In the genomic region with DNA sequence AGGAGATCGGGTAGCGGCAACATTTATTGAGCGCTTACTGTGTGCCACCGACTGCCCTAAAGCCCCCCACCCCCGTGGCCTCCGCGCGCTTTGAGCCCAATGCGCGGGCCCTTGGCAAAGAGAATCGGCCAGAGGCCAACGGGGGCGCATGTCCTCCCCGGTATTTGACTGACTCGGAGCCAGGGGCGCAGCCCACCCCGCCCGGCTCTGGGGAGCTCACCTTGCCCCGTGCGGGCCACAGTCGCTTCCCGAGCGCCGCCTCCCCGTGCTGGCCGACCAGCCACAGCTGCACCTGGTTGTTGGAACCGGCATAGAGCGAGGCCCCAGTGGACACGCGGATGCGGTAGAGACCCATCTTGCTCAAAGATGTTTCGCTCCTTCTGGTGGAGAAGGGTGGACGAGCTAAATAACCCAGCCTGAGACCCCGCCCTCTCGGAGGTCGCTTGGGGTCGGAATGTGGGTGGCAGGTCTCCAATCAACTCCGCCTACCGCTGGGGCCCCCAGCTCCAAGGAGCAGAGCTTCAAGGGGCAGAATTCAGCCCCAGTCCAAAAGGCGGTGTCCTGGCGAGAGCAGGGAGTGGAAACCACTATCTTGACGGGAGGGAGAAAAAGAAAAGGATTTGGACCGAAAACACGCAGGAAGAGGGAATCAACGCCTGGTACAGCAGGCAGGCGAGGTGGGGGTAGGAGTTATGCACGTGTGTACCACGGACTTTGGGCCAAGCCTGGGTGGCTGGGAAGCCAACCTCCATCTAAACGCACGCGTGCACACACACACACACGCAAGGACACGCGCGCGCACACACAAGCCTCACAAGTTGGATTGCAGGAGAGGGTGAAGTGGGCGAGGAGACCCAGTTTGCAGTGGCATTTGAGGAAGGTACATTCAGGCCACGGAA, we compare ENCODE assay signal across 18 cellular contexts. TPM values are rescaled to one million over a fixed set of nuclear protein-coding genes. Genes with fewer than 3 reads are reported as not detected.
DNase-seq lines count a peak whose midpoint lies in the region; ATAC-seq and TF ChIP-seq lines count a peak whose summit lies in the region.
"Had no signal": no experiment of that assay in that cellular context is flagged by ENCODE, and none has a peak within 500 bp of the region (broad histone marks: within the 10 kb centered on the region; RNA-seq: fewer than 3 reads in every experiment).

A gene with protein sequence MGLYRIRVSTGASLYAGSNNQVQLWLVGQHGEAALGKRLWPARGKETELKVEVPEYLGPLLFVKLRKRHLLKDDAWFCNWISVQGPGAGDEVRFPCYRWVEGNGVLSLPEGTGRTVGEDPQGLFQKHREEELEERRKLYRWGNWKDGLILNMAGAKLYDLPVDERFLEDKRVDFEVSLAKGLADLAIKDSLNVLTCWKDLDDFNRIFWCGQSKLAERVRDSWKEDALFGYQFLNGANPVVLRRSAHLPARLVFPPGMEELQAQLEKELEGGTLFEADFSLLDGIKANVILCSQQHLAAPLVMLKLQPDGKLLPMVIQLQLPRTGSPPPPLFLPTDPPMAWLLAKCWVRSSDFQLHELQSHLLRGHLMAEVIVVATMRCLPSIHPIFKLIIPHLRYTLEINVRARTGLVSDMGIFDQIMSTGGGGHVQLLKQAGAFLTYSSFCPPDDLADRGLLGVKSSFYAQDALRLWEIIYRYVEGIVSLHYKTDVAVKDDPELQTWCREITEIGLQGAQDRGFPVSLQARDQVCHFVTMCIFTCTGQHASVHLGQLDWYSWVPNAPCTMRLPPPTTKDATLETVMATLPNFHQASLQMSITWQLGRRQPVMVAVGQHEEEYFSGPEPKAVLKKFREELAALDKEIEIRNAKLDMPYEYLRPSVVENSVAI (minus strand): TSS at position 382 of the 899 bp plus-strand sequence. CDS start 27 bp downstream, at position 355.

- H3K4me3 ChIP-seq in A673 (ENCODE audit: low read depth, low read length, poor library complexity, severe bottlenecking): no peak within 1 kb of the TSS
- H3K4me3 ChIP-seq: GM12878 had no signal

- no peak for DNase-seq in activated T-cell treated with anti-CD3 and anti-CD28 coated beads, Interleukin-2, amount 50 U/mL, for 72 hours
- DNase-seq in activated T-cell treated with anti-CD3 and anti-CD28 coated beads, Interleukin-2, amount 50 U/mL, for 24 hours: no peak
- no peak for DNase-seq in activated T-helper 1 cell treated with anti-CD3 and anti-CD28 coated beads, Interleukin-12 subunit alpha, Interleukin-12 subunit beta, Interleukin-2, Interleukin-4 antibody, amounts not matched to agents 30 ng/mL and 10 ng/mL and 1 ng/mL, durations not matched to agents 14 hours and 24 hours and 36 hours (ENCODE audit: low spot score)
- peak; percentile 35 for DNase-seq in iPS-NIHi7 (ENCODE audit: extremely low spot score)
- DNase-seq in A673 (ENCODE audit: low spot score): no peak
- DNase-seq: activated CD8-positive, alpha-beta memory T cell treated with anti-CD3 and anti-CD28 coated beads, Interleukin-2, amount 50 U/mL, for 4 hours; cerebellar nuclear complex; heart left ventricle; MV-4-11; NCI-H446; occipital lobe had no signal

- no peaks in the 10 kb centered on the region for H3K36me3 Mint-ChIP-seq in activated T-cell treated with anti-CD3 and anti-CD28 coated beads, Interleukin-2, amount 50 U/mL, for 72 hours (ENCODE audit: insufficient read depth in 2 of 2)
- no peaks in the 10 kb centered on the region for H3K36me3 Mint-ChIP-seq in activated T-cell treated with anti-CD3 and anti-CD28 coated beads, Interleukin-2, amount 50 U/mL, for 24 hours (ENCODE audit: low read depth)
- no peaks in the 10 kb centered on the region for H3K36me3 Mint-ChIP-seq in activated T-helper 1 cell treated with anti-CD3 and anti-CD28 coated beads, Interleukin-12 subunit alpha, Interleukin-12 subunit beta, Interleukin-2, Interleukin-4 antibody, amounts not matched to agents 30 ng/mL and 10 ng/mL and 1 ng/mL, durations not matched to agents 14 hours and 24 hours and 36 hours (ENCODE audit: low read depth)
- H3K36me3 Mint-ChIP-seq in stimulated activated memory B cell treated with anti-CD40 and anti-IgM and Interleukin-4, amounts not matched to agents 10 μg/mL and 1 μg/mL and 100 μg/mL, for 72 hours: no peaks in the 10 kb centered on the region

- peak within 1 kb of the TSS; percentile 66 to 72 for H3K4me3 Mint-ChIP-seq in activated T-cell treated with anti-CD3 and anti-CD28 coated beads, Interleukin-2, amount 50 U/mL, for 72 hours
- no peak within 1 kb of the TSS for H3K4me3 Mint-ChIP-seq in activated T-cell treated with anti-CD3 and anti-CD28 coated beads, Interleukin-2, amount 50 U/mL, for 24 hours
- H3K4me3 Mint-ChIP-seq in activated T-helper 1 cell treated with anti-CD3 and anti-CD28 coated beads, Interleukin-12 subunit alpha, Interleukin-12 subunit beta, Interleukin-2, Interleukin-4 antibody, amounts not matched to agents 30 ng/mL and 10 ng/mL and 1 ng/mL, durations not matched to agents 14 hours and 24 hours and 36 hours: peak within 1 kb of the TSS; percentile 7
- H3K4me3 Mint-ChIP-seq in stimulated activated memory B cell treated with anti-CD40 and anti-IgM and Interleukin-4, amounts not matched to agents 10 μg/mL and 1 μg/mL and 100 μg/mL, for 72 hours: peak within 1 kb of the TSS; percentile 15

- intact Hi-C loops in activated T-helper 1 cell treated with anti-CD3 and anti-CD28 coated beads, Interleukin-12 subunit alpha, Interleukin-12 subunit beta, Interleukin-2, Interleukin-4 antibody, amounts not matched to agents 30 ng/mL and 10 ng/mL and 1 ng/mL, durations not matched to agents 14 hours and 24 hours and 36 hours (cut with micrococcal nuclease): loop anchor here (5.0 kb wide), 1 partner anchor 146 kb away; the partner anchor contains the start of genes GLTPD2 and VMO1
- intact Hi-C loops in A673 (cut with micrococcal nuclease; ENCODE audit: unreplicated experiment): no loop called here

- H3K27me3 ChIP-seq in A673 (replicated peaks; ENCODE audit: insufficient read depth, low read depth, low read length, poor library complexity): peaks cover 65% of the 10 kb centered on the region

- H3K36me3 ChIP-seq in A673 (ENCODE audit: insufficient read depth, low read length, poor library complexity, severe bottlenecking): no peaks in the 10 kb centered on the region
- H3K36me3 ChIP-seq: heart left ventricle had no signal

- POLR2A ChIA-PET in A673 (lab: Charles Lee; ENCODE audit: low non-redundant PET): no interaction called here

- no TSS peak for BruUV-seq in A673 (replicated peaks; lab: Mats Ljungman, UMichigan)

- H3K27ac Mint-ChIP-seq in activated T-cell treated with anti-CD3 and anti-CD28 coated beads, Interleukin-2, amount 50 U/mL, for 72 hours: no peak within 1 kb of the TSS
- no peak within 1 kb of the TSS for H3K27ac Mint-ChIP-seq in activated T-cell treated with anti-CD3 and anti-CD28 coated beads, Interleukin-2, amount 50 U/mL, for 24 hours
- H3K27ac Mint-ChIP-seq in activated T-helper 1 cell treated with anti-CD3 and anti-CD28 coated beads, Interleukin-12 subunit alpha, Interleukin-12 subunit beta, Interleukin-2, Interleukin-4 antibody, amounts not matched to agents 30 ng/mL and 10 ng/mL and 1 ng/mL, durations not matched to agents 14 hours and 24 hours and 36 hours: no peak within 1 kb of the TSS
- no peak within 1 kb of the TSS for H3K27ac Mint-ChIP-seq in stimulated activated memory B cell treated with anti-CD40 and anti-IgM and Interleukin-4, amounts not matched to agents 10 μg/mL and 1 μg/mL and 100 μg/mL, for 72 hours
- H3K27ac Mint-ChIP-seq: activated naive CD4-positive, alpha-beta T cell treated with anti-CD3 and anti-CD28 coated beads, Interleukin-2, amount 50 U/mL, for 72 hours had no signal

- no peak within 1 kb of the TSS for H3K27ac ChIP-seq in A673 (ENCODE audit: low read depth, low read length, poor library complexity, severe bottlenecking)
- H3K27ac ChIP-seq: heart left ventricle, VCaP had no signal

- peaks cover 14% of the 10 kb centered on the region for H3K4me1 ChIP-seq in A673 (ENCODE audit: insufficient read depth, low read length, poor library complexity, severe bottlenecking)

- CTCF ChIA-PET in A673 (lab: Charles Lee): interaction anchor here (1.1 kb wide), 1 partner anchor 74 kb away, joined by 3 read pairs; no protein-coding TSS in a partner anchor

- no peaks in the 10 kb centered on the region for H3K9me3 ChIP-seq in A673 (ENCODE audit: low read depth, low read length, poor library complexity, severe bottlenecking)
- H3K9me3 ChIP-seq: heart left ventricle had no signal

- H3K27me3 Mint-ChIP-seq in activated T-cell treated with anti-CD3 and anti-CD28 coated beads, Interleukin-2, amount 50 U/mL, for 72 hours (ENCODE audit: low read depth): peaks cover 93% of the 10 kb centered on the region
- peaks cover 88% of the 10 kb centered on the region for H3K27me3 Mint-ChIP-seq in activated T-cell treated with anti-CD3 and anti-CD28 coated beads, Interleukin-2, amount 50 U/mL, for 24 hours
- H3K27me3 Mint-ChIP-seq in activated T-helper 1 cell treated with anti-CD3 and anti-CD28 coated beads, Interleukin-12 subunit alpha, Interleukin-12 subunit beta, Interleukin-2, Interleukin-4 antibody, amounts not matched to agents 30 ng/mL and 10 ng/mL and 1 ng/mL, durations not matched to agents 14 hours and 24 hours and 36 hours (ENCODE audit: insufficient read depth): peaks cover 74% of the 10 kb centered on the region
- H3K27me3 Mint-ChIP-seq in stimulated activated memory B cell treated with anti-CD40 and anti-IgM and Interleukin-4, amounts not matched to agents 10 μg/mL and 1 μg/mL and 100 μg/mL, for 72 hours: peaks cover 87% of the 10 kb centered on the region

- peaks cover 21% of the 10 kb centered on the region for H3K4me1 Mint-ChIP-seq in activated T-cell treated with anti-CD3 and anti-CD28 coated beads, Interleukin-2, amount 50 U/mL, for 72 hours (ENCODE audit: low read depth)
- peaks cover 12% of the 10 kb centered on the region for H3K4me1 Mint-ChIP-seq in activated T-cell treated with anti-CD3 and anti-CD28 coated beads, Interleukin-2, amount 50 U/mL, for 24 hours (ENCODE audit: low read depth)
- peaks cover 16% of the 10 kb centered on the region for H3K4me1 Mint-ChIP-seq in activated T-helper 1 cell treated with anti-CD3 and anti-CD28 coated beads, Interleukin-12 subunit alpha, Interleukin-12 subunit beta, Interleukin-2, Interleukin-4 antibody, amounts not matched to agents 30 ng/mL and 10 ng/mL and 1 ng/mL, durations not matched to agents 14 hours and 24 hours and 36 hours (ENCODE audit: low read depth)
- H3K4me1 Mint-ChIP-seq in stimulated activated memory B cell treated with anti-CD40 and anti-IgM and Interleukin-4, amounts not matched to agents 10 μg/mL and 1 μg/mL and 100 μg/mL, for 72 hours: peaks cover 43% of the 10 kb centered on the region

- no peak for ATAC-seq in activated T-cell treated with anti-CD3 and anti-CD28 coated beads, Interleukin-2, amount 50 U/mL, for 72 hours (replicated peaks in 1 of 2)
- ATAC-seq in stimulated activated memory B cell treated with anti-CD40 and anti-IgM and Interleukin-4, amounts not matched to agents 10 μg/mL and 1 μg/mL and 100 μg/mL, for 72 hours: no peak
- ATAC-seq in HG03045 (IDR thresholded peaks at IDR 0.05; ENCODE audit: unreplicated experiment): no peak
- no peak for ATAC-seq in HG03520 (IDR thresholded peaks at IDR 0.05; ENCODE audit: unreplicated experiment)
- ATAC-seq: GM12878 had no signal

- H3K9me3 Mint-ChIP-seq in activated T-cell treated with anti-CD3 and anti-CD28 coated beads, Interleukin-2, amount 50 U/mL, for 72 hours: no peaks in the 10 kb centered on the region
- no peaks in the 10 kb centered on the region for H3K9me3 Mint-ChIP-seq in activated T-cell treated with anti-CD3 and anti-CD28 coated beads, Interleukin-2, amount 50 U/mL, for 24 hours
- no peaks in the 10 kb centered on the region for H3K9me3 Mint-ChIP-seq in activated T-helper 1 cell treated with anti-CD3 and anti-CD28 coated beads, Interleukin-12 subunit alpha, Interleukin-12 subunit beta, Interleukin-2, Interleukin-4 antibody, amounts not matched to agents 30 ng/mL and 10 ng/mL and 1 ng/mL, durations not matched to agents 14 hours and 24 hours and 36 hours
- no peaks in the 10 kb centered on the region for H3K9me3 Mint-ChIP-seq in stimulated activated memory B cell treated with anti-CD40 and anti-IgM and Interleukin-4, amounts not matched to agents 10 μg/mL and 1 μg/mL and 100 μg/mL, for 72 hours
- H3K9me3 Mint-ChIP-seq: activated naive CD4-positive, alpha-beta T cell treated with anti-CD3 and anti-CD28 coated beads, Interleukin-2, amount 50 U/mL, for 72 hours had no signal

- no peak for TF ChIP-seq CTCF in A673 (conservative IDR thresholded peaks at IDR 0.05; ENCODE audit: low read depth, low read length)

RNA-seq across cellular contexts. Expression of the gene that starts here (rescaled TPM):
- total RNA-seq in activated T-cell treated with anti-CD3 and anti-CD28 coated beads, Interleukin-2, amount 50 U/mL, for 72 hours: under 1 TPM in 1 of 2 donors, not detected in 1; 0.26 TPM
- total RNA-seq in activated T-helper 1 cell treated with anti-CD3 and anti-CD28 coated beads, Interleukin-12 subunit alpha, Interleukin-12 subunit beta, Interleukin-2, Interleukin-4 antibody, amounts not matched to agents 30 ng/mL and 10 ng/mL and 1 ng/mL, durations not matched to agents 14 hours and 24 hours and 36 hours: not detected in 2 replicates
- total RNA-seq in A673 (2021): 0.13 TPM in 1 of 2 replicates, not detected in the other
- total RNA-seq: HT1080, occipital lobe had no signal
